Comparison of ENCODE assay signal across 11 cellular contexts in genomic region chr9:136858844-136859757, GRCh38. TPM values are rescaled to one million over a fixed set of nuclear protein-coding genes. Genes with fewer than 3 reads are reported as not detected.
DNase-seq lines count a peak whose midpoint lies in the region; ATAC-seq, FAIRE-seq and TF ChIP-seq lines count a peak whose summit lies in the region.
"Had no signal": no experiment of that assay in that cellular context is flagged by ENCODE, and none has a peak within 500 bp of the region (broad histone marks: within the 10 kb centered on the region; RNA-seq: fewer than 3 reads in every experiment).

No MANE protein-coding gene starts in this region.

- intact Hi-C loops in left cardiac atrium (cut with DNase I) = no loop called here

- peak overlapping the region in 11 of 21 experiments; percentile 20 to 63 (median 49) for H3K27ac ChIP-seq in skin epidermis

- peaks cover 38% of the 10 kb centered on the region for H3K36me3 ChIP-seq in adipocyte (ENCODE audit: control insufficient read depth, insufficient read depth, low read length, severe bottlenecking)

- no peaks in the 10 kb centered on the region for H3K27me3 ChIP-seq in adipocyte (replicated peaks; ENCODE audit: control insufficient read depth, insufficient read depth, low read length)

- H3K4me3 ChIP-seq in adipocyte (ENCODE audit: low read length) = no peak overlapping the region
- H3K4me3 ChIP-seq in skin epidermis = no peak overlapping the region

- peaks cover 12% of the 10 kb centered on the region for H3K4me1 ChIP-seq in adipocyte (ENCODE audit: control insufficient read depth, insufficient read depth, low read length)

- no peaks in the 10 kb centered on the region for H3K9me3 ChIP-seq in adipocyte (ENCODE audit: control insufficient read depth, low read length)

- DNase-seq in H54 (ENCODE audit: insufficient read length, low spot score) = peak; percentile 94
- DNase-seq in adipocyte (ENCODE audit: low read depth) = peak; percentile 64
- peak; percentile 66 for DNase-seq in left cardiac atrium
- no peak for DNase-seq in GF-D8 (lab: John Stamatoyannopoulos, UW)
- DNase-seq in NCI-H1105 (lab: John Stamatoyannopoulos, UW) = no peak
- no peak for DNase-seq in NCI-H526 treated with DMSO at 0.1 percent for 48 hours (lab: John Stamatoyannopoulos, UW)
- DNase-seq in NCI-H2171 (lab: John Stamatoyannopoulos, UW) = no peak
- DNase-seq: activated T-cell treated with anti-CD3 and anti-CD28 coated beads, Interleukin-2, amount 50 U/mL, for 4 hours; OCI-M1 had no signal

- H3K9ac ChIP-seq in adipocyte (ENCODE audit: low read length) = peak overlapping the region; percentile 51

- peak; percentile 58 to 68 for ATAC-seq in left cardiac atrium
- ATAC-seq: activated T-cell treated with anti-CD3 and anti-CD28 coated beads, Interleukin-2, amount 50 U/mL, for 4 hours had no signal

- peak; percentile 75 for FAIRE-seq in H54 (lab: Jason Lieb, UNC)
- FAIRE-seq: GM18507 had no signal

- TF ChIP-seq POLR2A in H54 (IDR thresholded peaks at IDR 0.05; ENCODE audit: low read depth, low read length) = no peak

RNA-seq across cellular contexts. Expression of gene MAMDC4, which starts 7.0 kb away (rescaled TPM):
- total RNA-seq in left cardiac atrium = 1 to 10 TPM; 3.7 to 8.4 TPM

RNA-seq across cellular contexts. Expression of gene EDF1, which starts 7.0 kb away (rescaled TPM):
- 100 to 1,000 TPM; 296 to 304 TPM for total RNA-seq in left cardiac atrium

RNA-seq across cellular contexts. Expression of gene PHPT1, which starts 9.9 kb away (rescaled TPM):
- total RNA-seq in left cardiac atrium = 100 to 1,000 TPM; 184 to 189 TPM

RNA-seq across cellular contexts. Expression of gene AJM1, which starts 16.8 kb away (rescaled TPM):
- 1 to 10 TPM; 5.0 to 9.6 TPM for total RNA-seq in left cardiac atrium

RNA-seq across cellular contexts. Expression of gene TRAF2, which starts 27.2 kb away (rescaled TPM):
- 10 to 100 TPM in 1 of 2 donors, 1 to 10 TPM in 1; 8.8 to 11.8 TPM for total RNA-seq in left cardiac atrium

Comparison
In these comparisons a context has a peak if more than half of its experiments do, and no peak if none do; other contexts are left out.
1. DNase-seq: peak in H54 (single experiment), adipocyte (single experiment) and left cardiac atrium (single experiment); none in GF-D8 (single experiment), NCI-H1105 (single experiment), NCI-H526 treated with DMSO at 0.1 percent for 48 hours (single experiment) and NCI-H2171 (single experiment).